ENCODE assay signal across 8 cellular contexts in genomic region chr2:144515694-144516416, GRCh38. TPM values are rescaled to one million over a fixed set of nuclear protein-coding genes. Genes with fewer than 3 reads are reported as not detected.
DNase-seq lines count a peak whose midpoint lies in the region; TF ChIP-seq lines count a peak whose summit lies in the region.

No MANE protein-coding gene starts in this region.

- H3K4me1 ChIP-seq in urinary bladder (ENCODE audit: insufficient read depth), result no peaks in the 10 kb centered on the region

- no peaks in the 10 kb centered on the region for H3K36me3 ChIP-seq in urinary bladder (ENCODE audit: insufficient read depth)

- peak; percentile 51 for DNase-seq in stimulated activated CD4-positive, alpha-beta T cell treated with anti-CD3 and anti-CD28 coated beads, Interleukin-15, amount 100 ng/mL, for 24 hours
- no peak for DNase-seq in stimulated activated CD4-positive, alpha-beta T cell treated with anti-CD3 and anti-CD28 coated beads, Interleukin-4, amount 100 ng/mL, for 4 hours
- DNase-seq in UCSD-AML1 (lab: John Stamatoyannopoulos, UW; ENCODE audit: unreplicated experiment) (peak; percentile 45), endothelial cell (ENCODE audit: low spot score) (peak; percentile 50), myocyte (ENCODE audit: low read depth) (peak; percentile 64), NCI-H187 treated with DMSO at 0.1 percent for 48 hours (lab: John Stamatoyannopoulos, UW) (no peak), RPMI8226 (no peak)

- H3K4me1 Mint-ChIP-seq in endothelial cell (ENCODE audit: unreplicated experiment), result peaks cover 43% of the 10 kb centered on the region

- H3K4me3 ChIP-seq in urinary bladder (ENCODE audit: low read depth, low read length), result peak overlapping the region; percentile 97

- H3K27me3 Mint-ChIP-seq in endothelial cell (ENCODE audit: unreplicated experiment), result peaks cover 5% of the 10 kb centered on the region

- H3K36me3 Mint-ChIP-seq in endothelial cell (ENCODE audit: low read depth, unreplicated experiment), result peaks cover 32% of the 10 kb centered on the region

- no peak for TF ChIP-seq CTCF in endothelial cell (IDR thresholded peaks at IDR 0.05; ENCODE audit: unreplicated experiment)

- WGBS in urinary bladder, result under 1% methylated on average over 50 of the region's 50 CpGs

- no peaks in the 10 kb centered on the region for H3K9me3 Mint-ChIP-seq in endothelial cell (ENCODE audit: unreplicated experiment)

- peak overlapping the region; percentile 91 for H3K27ac Mint-ChIP-seq in endothelial cell (ENCODE audit: unreplicated experiment)

- peak overlapping the region; percentile 91 for H3K27ac ChIP-seq in urinary bladder (ENCODE audit: low read depth)

- peak overlapping the region; percentile 98 for H3K4me3 Mint-ChIP-seq in endothelial cell (ENCODE audit: unreplicated experiment)

RNA-seq across cellular contexts. Expression of gene ZEB2, which starts 4.1 kb away (rescaled TPM):
- total RNA-seq in endothelial cell (ENCODE audit: unreplicated experiment), result 109 TPM
- 164 and 199 TPM in 2 replicates for total RNA-seq in myocyte
- polyA plus RNA-seq in myocyte (2012), result 56.3 TPM
- 307 TPM for total RNA-seq in urinary bladder
- 66.7 TPM for polyA plus RNA-seq in urinary bladder

Comparison
In these comparisons a context has a peak if more than half of its experiments do, and no peak if none do; other contexts are left out.
1. DNase-seq: peak in stimulated activated CD4-positive, alpha-beta T cell treated with anti-CD3 and anti-CD28 coated beads, Interleukin-15, amount 100 ng/mL, for 24 hours (single experiment), UCSD-AML1 (single experiment), endothelial cell (single experiment) and myocyte (single experiment); none in stimulated activated CD4-positive, alpha-beta T cell treated with anti-CD3 and anti-CD28 coated beads, Interleukin-4, amount 100 ng/mL, for 4 hours (0 of 2), NCI-H187 treated with DMSO at 0.1 percent for 48 hours (single experiment) and RPMI8226 (single experiment).